In genomic region chr9:131671150-131671549, GRCh38 we compare ENCODE assay signal across 11 cellular contexts.
DNase-seq lines count a peak whose midpoint lies in the region; ATAC-seq, FAIRE-seq and TF ChIP-seq lines count a peak whose summit lies in the region.
"Had no signal": no experiment of that assay in that cellular context is flagged by ENCODE, and none has a peak within 500 bp of the region (broad histone marks: within the 10 kb centered on the region; RNA-seq: fewer than 3 reads in every experiment).

No MANE protein-coding gene starts in this region.

- H3K4me3 Mint-ChIP-seq in CD4-positive, CD25-positive, alpha-beta regulatory T cell: peak overlapping the region in 3 of 4 donors; percentile 27 to 86 (median 66)
- H3K4me3 Mint-ChIP-seq in IgD-negative memory B cell: peak overlapping the region; percentile 76 to 100 (median 94)
- peak overlapping the region; percentile 28 for H3K4me3 Mint-ChIP-seq in dendritic cell treated with granulocyte-macrophage colony-stimulating factor and Interleukin-4, amounts not matched to agents 40 ng/mL and 50 ng/mL, for 4 days

- peak overlapping the region; percentile 27 for H3K14ac ChIP-seq in neuronal stem cell (ENCODE audit: low read length)

- no CpG with 5 or more reads among the region's 9 CpGs for WGBS in neuronal stem cell (ENCODE audit: extremely low coverage in 2 of 2, insufficient read length in 2 of 2, insufficient replicate concordance in 1 of 2), 2 donors
- 90% methylated on average over 7 of the region's 9 CpGs for WGBS in HepG2 (ENCODE audit: low lambda C conversion rate)

- no peak overlapping the region for H2AK5ac ChIP-seq in neuronal stem cell (ENCODE audit: low read depth, low read length)

- no peak overlapping the region for H4K8ac ChIP-seq in neuronal stem cell (ENCODE audit: low read depth, low read length)

- no peak for FAIRE-seq in HepG2 (lab: Jason Lieb, UNC)
- no peak for FAIRE-seq in GM12892 (lab: Jason Lieb, UNC)
- FAIRE-seq: D721Med had no signal

- peak overlapping the region; percentile 97 to 99 (median 97) for H3K27ac Mint-ChIP-seq in CD4-positive, CD25-positive, alpha-beta regulatory T cell
- H3K27ac Mint-ChIP-seq in IgD-negative memory B cell: peak overlapping the region; percentile 92 to 100 (median 96)
- peak overlapping the region; percentile 87 for H3K27ac Mint-ChIP-seq in dendritic cell treated with granulocyte-macrophage colony-stimulating factor and Interleukin-4, amounts not matched to agents 40 ng/mL and 50 ng/mL, for 4 days

- H3K4me2 ChIP-seq in neuronal stem cell (ENCODE audit: insufficient read depth, low read length, poor library complexity, severe bottlenecking) (no peak overlapping the region), HepG2 (ENCODE audit: low read depth, low read length) (no peak overlapping the region)

- no peak overlapping the region for H3K4ac ChIP-seq in neuronal stem cell (ENCODE audit: low read length)

- no peak for ATAC-seq in CD4-positive, CD25-positive, alpha-beta regulatory T cell (ENCODE audit: low read depth in 2 of 2)
- no peak for ATAC-seq in HepG2

- no peak overlapping the region for H2AFZ ChIP-seq in neuronal stem cell (ENCODE audit: low read length)
- no peak overlapping the region for H2AFZ ChIP-seq in HepG2 (ENCODE audit: low read length)

- intact Hi-C loops in dendritic cell treated with granulocyte-macrophage colony-stimulating factor and Interleukin-4, amounts not matched to agents 40 ng/mL and 50 ng/mL, for 4 days (cut with micrococcal nuclease): loop anchor here (2.0 to 10.0 kb wide), 2 partner anchors 14 to 64 kb away; no protein-coding TSS in a partner anchor
- intact Hi-C loops in HepG2 (cut with micrococcal nuclease; ENCODE audit: unreplicated experiment): no loop called here

- CTCF ChIA-PET in HepG2 (lab: Yijun Ruan, JAX; ENCODE audit: low intra/inter-chr PET ratio, low total read pairs): no interaction called here

- H3K4me3 ChIP-seq in CD4-positive, CD25-positive, alpha-beta regulatory T cell (ENCODE audit: low read depth, low read length): no peak overlapping the region
- H3K4me3 ChIP-seq in neuronal stem cell (ENCODE audit: low read length in 2 of 2) (no peak overlapping the region), HepG2 (replicated peaks in 1 of 3; ENCODE audit: insufficient read depth in 1 of 3, low read depth in 2 of 3, low read length in 3 of 3) (no peak overlapping the region)

- POLR2A ChIA-PET in HepG2 (lab: Yijun Ruan, JAX): no interaction called here

- DNase-seq in CD4-positive, CD25-positive, alpha-beta regulatory T cell: no peak
- DNase-seq in neuronal stem cell (ENCODE audit: low spot score) (no peak), HepG2 (ENCODE audit: low spot score) (no peak), SW480 (ENCODE audit: low spot score) (no peak), GM12892 (ENCODE audit: insufficient read length) (no peak), A172 (ENCODE audit: low spot score) (no peak)
- DNase-seq: left colon, NCI-H69 had no signal

- no peak overlapping the region for H4K91ac ChIP-seq in neuronal stem cell (ENCODE audit: low read depth, low read length, poor library complexity)

- H2BK15ac ChIP-seq in neuronal stem cell (ENCODE audit: low read length): no peak overlapping the region

- H3K27ac ChIP-seq in CD4-positive, CD25-positive, alpha-beta regulatory T cell (ENCODE audit: insufficient read depth, low read length, poor library complexity, severe bottlenecking): peak overlapping the region; percentile 95
- H3K27ac ChIP-seq in neuronal stem cell (replicated peaks; ENCODE audit: low read length) (no peak overlapping the region), HepG2 (ENCODE audit: extremely low read length, insufficient read depth, low read length) (no peak overlapping the region)

- no peaks in the 10 kb centered on the region for H3K36me3 ChIP-seq in CD4-positive, CD25-positive, alpha-beta regulatory T cell (ENCODE audit: control insufficient read depth, insufficient read depth, low read length)
- H3K36me3 ChIP-seq in neuronal stem cell (replicated peaks in 1 of 2; ENCODE audit: control insufficient read depth in 2 of 2, insufficient read depth in 2 of 2, low read length in 2 of 2) (no peaks in the 10 kb centered on the region), HepG2 (replicated peaks in 1 of 2; ENCODE audit: control insufficient read depth in 1 of 2, insufficient read depth in 2 of 2, low read length in 2 of 2) (0 out of 5 replicates have a peak, but pooled peaks cover 0 to 1% of the 10 kb centered on the region in 2 experiments)

- no peak for TF ChIP-seq RAD21 in HepG2 (CRISPR knock-in tag; IDR thresholded peaks at IDR 0.05)

- no peak overlapping the region for H3K23ac ChIP-seq in neuronal stem cell (ENCODE audit: low read depth, low read length, poor library complexity)

- H3K79me1 ChIP-seq in neuronal stem cell (ENCODE audit: low read depth, low read length): peaks cover under 1% of the 10 kb centered on the region

- H3K27me3 Mint-ChIP-seq in CD4-positive, CD25-positive, alpha-beta regulatory T cell: no peaks in the 10 kb centered on the region
- H3K27me3 Mint-ChIP-seq in IgD-negative memory B cell: peaks cover 2% of the 10 kb centered on the region
- H3K27me3 Mint-ChIP-seq in dendritic cell treated with granulocyte-macrophage colony-stimulating factor and Interleukin-4, amounts not matched to agents 40 ng/mL and 50 ng/mL, for 4 days: no peaks in the 10 kb centered on the region

- H3K9me3 ChIP-seq in CD4-positive, CD25-positive, alpha-beta regulatory T cell (ENCODE audit: control insufficient read depth in 2 of 2, low read length in 2 of 2): no peaks in the 10 kb centered on the region
- H3K9me3 ChIP-seq in neuronal stem cell (replicated peaks in 1 of 2; ENCODE audit: control insufficient read depth in 2 of 2, insufficient read depth in 1 of 2, low read depth in 1 of 2, low read length in 2 of 2): peaks cover 0 to 3% of the 10 kb centered on the region in 2 donors
- H3K9me3 ChIP-seq in HepG2 (ENCODE audit: low read length): no peaks in the 10 kb centered on the region

- peaks cover 22% of the 10 kb centered on the region for H3K79me2 ChIP-seq in HepG2 (ENCODE audit: insufficient read depth, low read length)

- peaks cover 35 to 95% (median 68%) of the 10 kb centered on the region in 4 donors for H3K4me1 Mint-ChIP-seq in CD4-positive, CD25-positive, alpha-beta regulatory T cell
- H3K4me1 Mint-ChIP-seq in IgD-negative memory B cell: peaks cover 56 to 68% (median 60%) of the 10 kb centered on the region in 3 donors
- peaks cover 95% of the 10 kb centered on the region for H3K4me1 Mint-ChIP-seq in dendritic cell treated with granulocyte-macrophage colony-stimulating factor and Interleukin-4, amounts not matched to agents 40 ng/mL and 50 ng/mL, for 4 days (ENCODE audit: low read depth)

- peaks cover 3% of the 10 kb centered on the region for H3K36me3 Mint-ChIP-seq in CD4-positive, CD25-positive, alpha-beta regulatory T cell
- peaks cover 11% of the 10 kb centered on the region for H3K36me3 Mint-ChIP-seq in IgD-negative memory B cell
- H3K36me3 Mint-ChIP-seq in dendritic cell treated with granulocyte-macrophage colony-stimulating factor and Interleukin-4, amounts not matched to agents 40 ng/mL and 50 ng/mL, for 4 days (ENCODE audit: low read depth): peaks cover 72% of the 10 kb centered on the region

- TF ChIP-seq EP300 in HepG2 (IDR thresholded peaks at IDR 0.05; ENCODE audit: low read depth in 2 of 2, low read length in 2 of 2) (no peak), HepG2 (CRISPR knock-in tag; IDR thresholded peaks at IDR 0.05; ENCODE audit: borderline replicate concordance) (no peak)

- TF ChIP-seq POLR2A in HepG2 (IDR thresholded peaks at IDR 0.05; ENCODE audit: insufficient read depth in 1 of 2, low read depth in 2 of 2, low read length in 2 of 2): no peak
- TF ChIP-seq POLR2A in GM12892 (IDR thresholded peaks at IDR 0.05; ENCODE audit: low read depth, low read length): no peak

- no peak overlapping the region for H2BK12ac ChIP-seq in neuronal stem cell (ENCODE audit: low read length)

- H3K9ac ChIP-seq in neuronal stem cell (ENCODE audit: low read depth, low read length, poor library complexity): no peak overlapping the region
- no peak overlapping the region for H3K9ac ChIP-seq in HepG2 (ENCODE audit: insufficient read depth, low read depth, low read length)

- TF ChIP-seq CTCF in HepG2 (CRISPR knock-in tag; IDR thresholded peaks at IDR 0.05): no peak

- H2BK120ac ChIP-seq in neuronal stem cell (ENCODE audit: low read depth, low read length): no peak overlapping the region

- no TSS peak for BruUV-seq in HepG2 (replicated peaks; lab: Mats Ljungman, UMichigan)

- no peak overlapping the region for H3K18ac ChIP-seq in neuronal stem cell (ENCODE audit: low read length)

- peaks cover 87% of the 10 kb centered on the region for H3K4me1 ChIP-seq in CD4-positive, CD25-positive, alpha-beta regulatory T cell (ENCODE audit: control insufficient read depth, insufficient read depth, low read length, poor library complexity, severe bottlenecking)
- H3K4me1 ChIP-seq in neuronal stem cell (ENCODE audit: control insufficient read depth in 2 of 2, insufficient read depth in 1 of 2, low read depth in 1 of 2, low read length in 2 of 2) (peaks cover 14 to 18% of the 10 kb centered on the region in 2 donors), HepG2 (ENCODE audit: insufficient read depth, low read length) (peaks cover 43% of the 10 kb centered on the region)

- H2BK5ac ChIP-seq in neuronal stem cell (ENCODE audit: low read length): no peak overlapping the region

- no peaks in the 10 kb centered on the region for H3K9me3 Mint-ChIP-seq in CD4-positive, CD25-positive, alpha-beta regulatory T cell
- H3K9me3 Mint-ChIP-seq in IgD-negative memory B cell: no peaks in the 10 kb centered on the region
- H3K9me3 Mint-ChIP-seq in dendritic cell treated with granulocyte-macrophage colony-stimulating factor and Interleukin-4, amounts not matched to agents 40 ng/mL and 50 ng/mL, for 4 days: no peaks in the 10 kb centered on the region

- in situ Hi-C loops in HepG2 (cut with HindIII; ENCODE audit: extremely low pct_ligation_motif_present, low pct_unique_long_range_greater_than_20kb): no loop called here

- H4K20me1 ChIP-seq in HepG2 (ENCODE audit: insufficient read depth, low read length): no peaks in the 10 kb centered on the region; the same call in 1 of the 2 replicates

- no peaks in the 10 kb centered on the region for H3K27me3 ChIP-seq in CD4-positive, CD25-positive, alpha-beta regulatory T cell (ENCODE audit: control insufficient read depth, insufficient read depth, low read length)
- H3K27me3 ChIP-seq in neuronal stem cell (ENCODE audit: control insufficient read depth in 3 of 3, insufficient read depth in 3 of 3, low read depth in 1 of 3, low read length in 3 of 3) (no peaks in the 10 kb centered on the region), HepG2 (ENCODE audit: control insufficient read depth in 1 of 2, insufficient read depth in 2 of 2, low read length in 2 of 2) (no peaks in the 10 kb centered on the region)

TF ChIP-seq in HepG2, 621 proteins besides CTCF, POLR2A, EP300 and RAD21:
- no peak for TF ChIP-seq ZFP37 (CRISPR knock-in tag; IDR thresholded peaks at IDR 0.05; ENCODE audit: borderline replicate concordance)
- no peak for TF ChIP-seq TSC22D2 (CRISPR knock-in tag; IDR thresholded peaks at IDR 0.05; ENCODE audit: borderline replicate concordance)
- no peak for TF ChIP-seq ZFYVE20 (CRISPR knock-in tag; IDR thresholded peaks at IDR 0.05; ENCODE audit: borderline replicate concordance, low read depth)
- TF ChIP-seq HOXA5 (CRISPR knock-in tag; IDR thresholded peaks at IDR 0.05): no peak
TF ChIP-seq in HepG2: peak in this region for 0.

Comparison
In these comparisons a context has a peak if more than half of its experiments do, and no peak if none do; other contexts are left out.
1. H3K4me3 Mint-ChIP-seq: peak in every context shown above with its lines; median percentile 94 in IgD-negative memory B cell; 66 in CD4-positive, CD25-positive, alpha-beta regulatory T cell; 28 in dendritic cell treated with granulocyte-macrophage colony-stimulating factor and Interleukin-4, amounts not matched to agents 40 ng/mL and 50 ng/mL, for 4 days.